15 cellular contexts compared by ENCODE assay signal in genomic region chr2:132815522-132815921, GRCh38.
A peak's percentile ranks its signal among the peaks of the same experiment; 100 is the strongest.
DNase-seq lines count a peak whose midpoint lies in the region; FAIRE-seq and TF ChIP-seq lines count a peak whose summit lies in the region.
"Had no signal": no experiment of that assay in that cellular context is flagged by ENCODE, and none has a peak within 500 bp of the region (broad histone marks: within the 10 kb centered on the region; RNA-seq: fewer than 3 reads in every experiment).

No MANE protein-coding gene starts in this region.

- intact Hi-C loops in lower leg skin (cut with DNase I; ENCODE audit: low total_unique reads), result no loop called here

- FAIRE-seq in urothelium cell line (lab: Jason Lieb, UNC), result no peak
- FAIRE-seq: endometrium had no signal

- TF ChIP-seq POLR2A in lower leg skin (IDR thresholded peaks at IDR 0.05), result no peak

- WGBS in lower leg skin, 2 donors, result 57 to 62% methylated on average over 2 of the region's 2 CpGs

- no peak for TF ChIP-seq CTCF in fibroblast of the aortic adventitia (IDR thresholded peaks at IDR 0.05; ENCODE audit: insufficient read depth, low read length)
- no peak for TF ChIP-seq CTCF in lower leg skin (IDR thresholded peaks at IDR 0.05)

- H3K4me3 ChIP-seq in fibroblast of the aortic adventitia (ENCODE audit: low read depth, low read length) (no peak overlapping the region), lower leg skin (ENCODE audit: low read depth, poor library complexity, severe bottlenecking) (no peak overlapping the region)
- H3K4me3 ChIP-seq: psoas muscle had no signal

- peak; percentile 22 for DNase-seq in GM03348 (ENCODE audit: low spot score)
- DNase-seq in T1000 (lab: John Stamatoyannopoulos, UW), result peak; percentile 32
- peak; percentile 97 for DNase-seq in fibroblast of the aortic adventitia (ENCODE audit: low read depth)
- DNase-seq in urothelium cell line (ENCODE audit: low spot score), result peak; percentile 21
- no peak for DNase-seq in lower leg skin (ENCODE audit: low spot score in 2 of 2)
- DNase-seq in T-helper 1 cell, result no peak
- no peak for DNase-seq in stimulated activated CD4-positive, alpha-beta T cell treated with anti-CD3 and anti-CD28 coated beads, Interleukin-4, amount 100 ng/mL, for 4 hours
- DNase-seq: activated CD4-positive, alpha-beta T cell treated with anti-CD3 and anti-CD28 coated beads for 4 hours; MM.1S; naive thymus-derived CD8-positive, alpha-beta T cell; NCI-H2029; NCI-H524 treated with DMSO at 0.1 percent for 48 hours; psoas muscle; T-helper 17 cell had no signal

Comparison
In these comparisons a context has a peak if more than half of its experiments do, and no peak if none do; other contexts are left out.
1. DNase-seq: peak in GM03348 (single experiment), T1000 (single experiment), fibroblast of the aortic adventitia (single experiment) and urothelium cell line (single experiment); none in lower leg skin (0 of 2), T-helper 1 cell (0 of 5) and stimulated activated CD4-positive, alpha-beta T cell treated with anti-CD3 and anti-CD28 coated beads, Interleukin-4, amount 100 ng/mL, for 4 hours (0 of 2).